35 cellular contexts compared by ENCODE assay signal in the genomic region with DNA sequence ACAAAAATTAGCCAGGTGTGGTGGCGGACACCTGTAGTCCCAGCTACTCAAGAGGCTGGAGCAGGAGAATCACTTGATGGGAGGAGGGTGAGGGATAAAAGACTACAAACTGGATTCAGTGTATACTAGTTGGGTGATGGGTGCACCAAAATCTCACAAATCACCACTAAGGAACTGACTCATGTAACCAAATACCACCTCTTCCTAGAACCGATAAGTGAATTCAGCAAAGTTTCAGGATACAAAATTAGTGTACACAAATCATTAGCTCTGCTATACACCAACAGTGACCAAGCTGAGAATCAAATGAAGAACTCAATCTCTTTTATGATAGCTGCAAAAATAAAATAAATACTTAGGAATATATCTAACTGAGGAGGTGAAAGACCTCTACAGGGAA.
"Had no signal": no experiment of that assay in that cellular context is flagged by ENCODE, and none has a peak within 500 bp of the region (broad histone marks: within the 10 kb centered on the region; RNA-seq: fewer than 3 reads in every experiment).

No MANE protein-coding gene starts in this region.

- H3K27ac ChIP-seq: KMS-11 had no signal

- DNase-seq: Karpas-422, Kasumi-1, KBM-7, KG1, MG63, MM.1S, MV-4-11, NCI-H1048, NCI-H1092, NCI-H1092 treated with DMSO at 0.1 percent for 48 hours, NCI-H1105, NCI-H1105 treated with DMSO at 0.1 percent for 48 hours, NCI-H1417, NCI-H1417 treated with DMSO at 0.1 percent for 48 hours, NCI-H1436, NCI-H1436 treated with DMSO at 0.1 percent for 48 hours, NCI-H146, NCI-H1694, NCI-H1694 treated with DMSO at 0.1 percent for 48 hours, NCI-H187, NCI-H187 treated with DMSO at 0.1 percent for 48 hours, NCI-H1930, NCI-H2029, NCI-H2029 treated with DMSO at 0.1 percent for 48 hours, NCI-H2081, NCI-H2081 treated with DMSO at 0.1 percent for 48 hours, NCI-H2107, NCI-H2171, NCI-H2171 treated with DMSO at 0.1 percent for 48 hours, NCI-H2227 treated with DMSO at 0.1 percent for 48 hours, NCI-H226, NCI-H345, NCI-H446, NCI-H446 treated with DMSO at 0.1 percent for 48 hours had no signal

- H3K36me3 ChIP-seq: MG63 had no signal

- H3K4me3 ChIP-seq: MG63 had no signal

- H3K9me3 ChIP-seq: MG63 had no signal
